ENCODE assay signal across 14 cellular contexts in the genomic region with DNA sequence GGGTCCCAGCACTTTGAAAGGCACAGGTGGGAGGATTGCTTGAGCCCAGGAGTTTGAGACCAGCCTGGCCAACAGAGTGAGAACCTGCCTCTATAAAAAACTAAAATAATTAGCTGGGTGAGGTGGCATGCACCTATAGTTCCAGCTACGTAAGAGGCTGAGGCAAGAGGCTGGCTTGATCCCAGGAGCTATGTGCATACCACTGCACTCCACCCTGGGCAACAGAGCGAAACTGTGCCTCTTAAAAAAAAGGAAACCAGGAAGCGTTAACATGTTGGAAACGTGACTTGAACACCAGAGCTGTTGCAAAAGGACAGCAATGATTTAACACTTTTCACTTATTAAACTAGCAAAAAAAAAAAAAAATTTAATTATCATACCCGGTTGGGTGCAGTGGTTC.
"Had no signal": no experiment of that assay in that cellular context is flagged by ENCODE, and none has a peak within 500 bp of the region (broad histone marks: within the 10 kb centered on the region; RNA-seq: fewer than 3 reads in every experiment).

No MANE protein-coding gene starts in this region.

- H3K27me3 ChIP-seq: esophagus muscularis mucosa, tibial nerve, vagina had no signal

- H3K4me3 Mint-ChIP-seq: activated CD4-positive, alpha-beta memory T cell treated with anti-CD3 and anti-CD28 coated beads for 36 hours; activated CD4-positive, alpha-beta T cell treated with anti-CD3 and anti-CD28 coated beads for 36 hours; activated naive CD8-positive, alpha-beta T cell; natural killer cell had no signal

- H3K9me3 ChIP-seq: esophagus muscularis mucosa, left ventricle myocardium inferior, tibial nerve, vagina had no signal

- H3K27me3 Mint-ChIP-seq: activated CD4-positive, alpha-beta memory T cell treated with anti-CD3 and anti-CD28 coated beads for 36 hours; activated CD4-positive, alpha-beta T cell treated with anti-CD3 and anti-CD28 coated beads for 36 hours; activated naive CD8-positive, alpha-beta T cell had no signal

- DNase-seq: activated CD4-positive, alpha-beta memory T cell treated with anti-CD3 and anti-CD28 coated beads for 36 hours; activated CD4-positive, alpha-beta T cell treated with anti-CD3 and anti-CD28 coated beads for 36 hours; activated T-cell treated with anti-CD3 and anti-CD28 coated beads for 4 hours; effector CD4-positive, alpha-beta T cell; left ventricle myocardium inferior; natural killer cell; stimulated activated naive CD8-positive, alpha-beta T cell treated with anti-CD3 and anti-CD28 coated beads, Interleukin-15, Interleukin-2, amounts not matched to agents 100 U/mL and 50 U/mL, for 24 hours; substantia nigra; T1000; WERI-Rb-1 had no signal

- H3K4me3 ChIP-seq: esophagus muscularis mucosa, left ventricle myocardium inferior, tibial nerve, vagina had no signal

- H3K27ac Mint-ChIP-seq: activated CD4-positive, alpha-beta memory T cell treated with anti-CD3 and anti-CD28 coated beads for 36 hours; activated CD4-positive, alpha-beta T cell treated with anti-CD3 and anti-CD28 coated beads for 36 hours; activated naive CD8-positive, alpha-beta T cell; natural killer cell had no signal

- ATAC-seq: activated CD4-positive, alpha-beta T cell treated with anti-CD3 and anti-CD28 coated beads for 36 hours; natural killer cell; stimulated activated naive CD8-positive, alpha-beta T cell treated with anti-CD3 and anti-CD28 coated beads, Interleukin-15, Interleukin-2, amounts not matched to agents 100 U/mL and 50 U/mL, for 24 hours had no signal

- H3K9me3 Mint-ChIP-seq: activated CD4-positive, alpha-beta memory T cell treated with anti-CD3 and anti-CD28 coated beads for 36 hours; natural killer cell had no signal

- H3K27ac ChIP-seq: esophagus muscularis mucosa, left ventricle myocardium inferior, tibial nerve, vagina, WERI-Rb-1 had no signal
